8 cellular contexts compared by ENCODE assay signal in the genomic region with DNA sequence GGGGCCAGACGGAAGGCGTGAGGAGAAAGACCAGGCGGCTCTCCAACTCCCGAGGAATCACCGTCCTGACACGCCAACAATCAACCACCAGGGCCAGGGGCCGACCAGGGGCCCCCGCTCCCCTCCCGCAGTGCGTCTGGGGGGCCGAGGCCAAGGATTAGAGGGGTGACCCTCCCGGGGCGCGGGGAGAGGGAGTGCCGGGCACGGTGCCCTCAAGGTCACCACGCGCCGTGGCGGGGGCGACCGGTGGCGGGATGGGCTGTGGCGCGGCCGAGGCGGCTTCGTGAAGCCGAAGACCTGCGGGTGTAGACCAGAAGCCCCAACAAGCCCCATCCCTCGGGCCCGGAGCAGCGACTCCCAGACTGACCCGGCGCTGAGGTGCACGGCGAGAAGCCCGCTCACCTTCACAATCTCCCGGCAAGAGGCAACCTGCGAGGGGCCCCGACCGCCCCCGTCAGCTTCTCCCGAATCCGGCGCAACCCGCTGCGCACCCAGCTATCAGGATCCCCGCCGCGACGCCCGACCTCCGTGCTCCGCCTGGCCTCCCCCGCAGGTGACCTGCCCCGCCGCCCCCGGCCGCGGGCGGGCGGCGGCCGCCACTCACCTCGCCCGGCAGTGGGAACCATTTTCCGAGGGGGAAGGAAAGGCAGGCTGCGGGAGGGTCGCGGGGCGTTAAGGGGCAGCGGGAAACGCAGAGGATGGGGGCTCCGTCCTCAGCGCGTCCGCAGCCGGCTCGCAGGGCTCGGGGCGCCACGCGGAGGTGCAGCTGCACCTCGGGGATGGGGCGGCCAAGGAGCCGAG. TPM values are rescaled to one million over a fixed set of nuclear protein-coding genes. Genes with fewer than 3 reads are reported as not detected.
DNase-seq lines count a peak whose midpoint lies in the region; ATAC-seq and TF ChIP-seq lines count a peak whose summit lies in the region.

No MANE protein-coding gene starts in this region.

- DNase-seq in Caco-2 = peak; percentile 48 to 56
- peak; percentile 62 for DNase-seq in H7
- no peak for DNase-seq in PC-9
- DNase-seq in activated naive CD4-positive, alpha-beta T cell treated with anti-CD3 and anti-CD28 coated beads, Interleukin-2, amount 50 U/mL, for 16 hours = peak; percentile 48
- DNase-seq in heart right ventricle = peak; percentile 30 to 48
- peak; percentile 80 for DNase-seq in retina
- DNase-seq in DMS153 (lab: John Stamatoyannopoulos, UW) = no peak

- CTCF ChIA-PET in Caco-2 (lab: Charles Lee) = no interaction called here
- CTCF ChIA-PET in PC-9 (lab: Charles Lee) = interaction anchor here (0.5 to 0.7 kb wide), 2 partner anchors 95 to 438 kb away, joined by 3 to 16 read pairs; no protein-coding TSS in a partner anchor

- no peaks in the 10 kb centered on the region for H3K27me3 ChIP-seq in Caco-2 (replicated peaks; ENCODE audit: control insufficient read depth, insufficient read depth, low read length)
- H3K27me3 ChIP-seq in H7 (ENCODE audit: control insufficient read depth, insufficient read depth, low read length) = peaks cover 33% of the 10 kb centered on the region
- H3K27me3 ChIP-seq in PC-9 (ENCODE audit: insufficient read depth, low read depth) = no peaks in the 10 kb centered on the region
- no peaks in the 10 kb centered on the region for H3K27me3 ChIP-seq in heart right ventricle

- no peaks in the 10 kb centered on the region for H3K9me3 Mint-ChIP-seq in Caco-2 (ENCODE audit: unreplicated experiment)

- H3K4me1 Mint-ChIP-seq in Caco-2 (ENCODE audit: low read depth, unreplicated experiment) = peaks cover 23% of the 10 kb centered on the region

- H3K9me2 ChIP-seq in PC-9 (ENCODE audit: insufficient read depth) = no peaks in the 10 kb centered on the region

- H3K9me3 ChIP-seq in Caco-2 (no peaks in the 10 kb centered on the region), PC-9 (ENCODE audit: insufficient read depth, low read depth) (no peaks in the 10 kb centered on the region; the same call in 1 of the 2 replicates), heart right ventricle (no peaks in the 10 kb centered on the region)

- peak overlapping the region; percentile 79 for H3K4me3 Mint-ChIP-seq in Caco-2 (ENCODE audit: unreplicated experiment)

- peak overlapping the region; percentile 98 for H3K4me3 ChIP-seq in Caco-2 (ENCODE audit: low read depth, low read length)
- H3K4me3 ChIP-seq in H7 (ENCODE audit: insufficient read depth, low read depth, low read length) = peak overlapping the region; percentile 89
- peak overlapping the region; percentile 93 for H3K4me3 ChIP-seq in PC-9
- peak overlapping the region; percentile 52 to 99 (median 88) for H3K4me3 ChIP-seq in heart right ventricle

- peak overlapping the region; percentile 84 for H3K4me2 ChIP-seq in PC-9

- H3K4me1 ChIP-seq in Caco-2 (peaks cover 19% of the 10 kb centered on the region), PC-9 (replicated peaks; ENCODE audit: insufficient read depth) (peaks cover 45% of the 10 kb centered on the region), heart right ventricle (peaks cover 0 to 30% (median 18%) of the 10 kb centered on the region in 9 donors)

- peak overlapping the region; percentile 78 for H2AFZ ChIP-seq in PC-9

- BruUV-seq in Caco-2 (replicated peaks; lab: Mats Ljungman, UMichigan) (no TSS peak), PC-9 (replicated peaks; lab: Mats Ljungman, UMichigan) (no TSS peak)

- H3K27me3 Mint-ChIP-seq in Caco-2 (ENCODE audit: insufficient read depth, unreplicated experiment) = no peaks in the 10 kb centered on the region

- POLR2A ChIA-PET in Caco-2 (lab: Charles Lee) = interaction anchor here (1.2 kb wide), 1 partner anchor 96 kb away, joined by 3 read pairs; no protein-coding TSS in a partner anchor
- POLR2A ChIA-PET in PC-9 (lab: Charles Lee; ENCODE audit: unreplicated experiment) = interaction anchor here (0.5 to 0.7 kb wide), 5 partner anchors 9 to 383 kb away, joined by 3 to 5 read pairs (median 4); no protein-coding TSS in a partner anchor

- peak overlapping the region; percentile 80 for H3K27ac ChIP-seq in PC-9
- peak overlapping the region; percentile 95 to 100 (median 98) for H3K27ac ChIP-seq in heart right ventricle

- 0 out of 2 replicates have a peak, but pooled peaks cover 8% of the 10 kb centered on the region for H4K20me1 ChIP-seq in PC-9 (ENCODE audit: insufficient read depth)

- WGBS in heart right ventricle, 2 donors = 0 to 1% methylated on average over 81 to 87 of the region's 87 CpGs

- peaks cover 15% of the 10 kb centered on the region for H3K36me3 Mint-ChIP-seq in Caco-2 (ENCODE audit: insufficient read depth, unreplicated experiment)

- H3K79me2 ChIP-seq in PC-9 (ENCODE audit: low read depth) = peaks cover 53% of the 10 kb centered on the region

- H3K27ac Mint-ChIP-seq in Caco-2 (ENCODE audit: unreplicated experiment) = peak overlapping the region; percentile 77

- H3K36me3 ChIP-seq in Caco-2 (ENCODE audit: control insufficient read depth, insufficient read depth, low read length) (no peaks in the 10 kb centered on the region; the same call in 1 of the 2 replicates), H7 (replicated peaks; ENCODE audit: control insufficient read depth, insufficient read depth, low read length) (no peaks in the 10 kb centered on the region), PC-9 (ENCODE audit: low read depth) (no peaks in the 10 kb centered on the region), heart right ventricle (no peaks in the 10 kb centered on the region)

- ATAC-seq in heart right ventricle (no peak), HG03442 (IDR thresholded peaks at IDR 0.05; ENCODE audit: unreplicated experiment) (no peak)

- H3F3A ChIP-seq in PC-9 (ENCODE audit: insufficient read depth, low read depth) = no peaks in the 10 kb centered on the region

- TF ChIP-seq CTCF in Caco-2 (IDR thresholded peaks at IDR 0.05; ENCODE audit: insufficient read depth in 1 of 2, low read depth in 1 of 2, low read length in 1 of 2, severe bottlenecking in 1 of 2, unreplicated experiment in 1 of 2) (no peak), PC-9 (conservative IDR thresholded peaks at IDR 0.05) (no peak), heart right ventricle (IDR thresholded peaks at IDR 0.05) (peak in 1 of 9 donors; percentile 36)

- intact Hi-C loops in Caco-2 (cut with micrococcal nuclease; ENCODE audit: unreplicated experiment) (loop anchor here (1.0 to 10.0 kb wide), 8 partner anchors 46 to 394 kb away; a partner anchor contains a TSS), PC-9 (cut with micrococcal nuclease; ENCODE audit: unreplicated experiment) (loop anchor here (2.0 to 5.0 kb wide), 4 partner anchors 166 to 394 kb away; no protein-coding TSS in a partner anchor), heart right ventricle (cut with DNase I) (loop anchor here in 4 of 10 donors (5.0 to 10.0 kb wide), 2 partner anchors 163 to 166 kb away; no protein-coding TSS in a partner anchor)

RNA-seq across cellular contexts. Expression of a gene that starts 0.4 kb away (rescaled TPM):
- total RNA-seq in Caco-2 (2022) = 97.7 and 107 TPM in 2 replicates
- total RNA-seq in H7 (2014; rRNA removed; shearing (Covaris generic)) = 20.6 and 22.2 TPM in 2 replicates
- 29.4 and 32.0 TPM in 2 replicates for total RNA-seq in PC-9 (2021)
- 10 to 100 TPM in 9 of 10 donors, 1 to 10 TPM in 1; 6.2 to 20.5 (median 15.7) TPM for total RNA-seq in heart right ventricle
- 1 to 10 TPM; 5.9 to 7.5 TPM for polyA plus RNA-seq in heart right ventricle

Comparison
In these comparisons a context has a peak if more than half of its experiments do, and no peak if none do; other contexts are left out.
1. DNase-seq: peak in Caco-2 (2 of 2), H7 (single experiment), activated naive CD4-positive, alpha-beta T cell treated with anti-CD3 and anti-CD28 coated beads, Interleukin-2, amount 50 U/mL, for 16 hours (single experiment), heart right ventricle (2 of 2) and retina (single experiment); none in PC-9 (0 of 2) and DMS153 (single experiment).
2. Peak in every context shown above with its lines, with median percentiles within 50 percentile points of each other: H3K4me3 ChIP-seq.